Comparison of ENCODE assay signal across 1 cellular context in the genomic region with DNA sequence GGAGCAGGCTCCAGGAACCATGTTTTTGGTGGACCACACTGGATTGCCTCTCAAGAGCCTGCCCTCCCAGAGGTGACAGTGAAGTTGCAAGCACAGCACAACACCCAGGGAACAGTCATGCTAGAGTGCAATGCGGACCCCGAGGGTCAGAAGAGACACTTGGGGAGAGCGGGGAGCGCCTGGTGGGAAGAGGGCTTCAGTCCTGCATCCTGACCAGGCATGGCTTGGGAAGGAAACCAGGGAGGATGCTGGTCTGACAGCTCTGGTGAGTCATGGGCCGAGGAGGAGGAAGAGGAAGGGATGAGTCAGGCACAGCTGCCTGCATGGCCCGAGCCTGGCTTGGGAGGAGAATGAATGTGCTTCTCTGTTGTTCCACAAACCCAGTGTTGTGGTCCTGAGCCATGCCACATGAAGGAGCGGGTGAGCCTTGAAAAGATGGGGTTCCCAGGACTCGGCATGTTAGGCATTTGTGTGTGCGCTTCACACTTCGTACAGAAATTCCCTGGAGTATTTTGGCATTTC.
TF ChIP-seq lines count a peak whose summit lies in the region.

No MANE protein-coding gene starts in this region.

TF ChIP-seq in K562, 482 proteins besides CTCF, POLR2A, EP300 and RAD21 (continued from another document):
- TF ChIP-seq, protein P1, sequence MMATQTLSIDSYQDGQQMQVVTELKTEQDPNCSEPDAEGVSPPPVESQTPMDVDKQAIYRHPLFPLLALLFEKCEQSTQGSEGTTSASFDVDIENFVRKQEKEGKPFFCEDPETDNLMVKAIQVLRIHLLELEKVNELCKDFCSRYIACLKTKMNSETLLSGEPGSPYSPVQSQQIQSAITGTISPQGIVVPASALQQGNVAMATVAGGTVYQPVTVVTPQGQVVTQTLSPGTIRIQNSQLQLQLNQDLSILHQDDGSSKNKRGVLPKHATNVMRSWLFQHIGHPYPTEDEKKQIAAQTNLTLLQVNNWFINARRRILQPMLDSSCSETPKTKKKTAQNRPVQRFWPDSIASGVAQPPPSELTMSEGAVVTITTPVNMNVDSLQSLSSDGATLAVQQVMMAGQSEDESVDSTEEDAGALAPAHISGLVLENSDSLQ (IDR thresholded peaks at IDR 0.05): peak; percentile 40; the same call in 1 of the 2 replicates
- peak; percentile 37 for TF ChIP-seq CBFA2T3 (IDR thresholded peaks at IDR 0.05)
- TF ChIP-seq MXI1 (IDR thresholded peaks at IDR 0.05; ENCODE audit: low read depth, low read length): no peak
